In genomic region chr1:37477946-37478345, GRCh38 we compare ENCODE assay signal across 8 cellular contexts. TPM values are rescaled to one million over a fixed set of nuclear protein-coding genes. Genes with fewer than 3 reads are reported as not detected.
DNase-seq lines count a peak whose midpoint lies in the region; ATAC-seq, FAIRE-seq and TF ChIP-seq lines count a peak whose summit lies in the region.

No MANE protein-coding gene starts in this region.

- H3K27ac Mint-ChIP-seq in MCF 10A (ENCODE audit: low read depth, unreplicated experiment) = peak overlapping the region; percentile 93

- peak overlapping the region; percentile 89 for H3K4me3 Mint-ChIP-seq in MCF 10A (ENCODE audit: unreplicated experiment)

- no peaks in the 10 kb centered on the region for H3K27me3 Mint-ChIP-seq in MCF 10A (ENCODE audit: insufficient read depth, unreplicated experiment)

- no peak for FAIRE-seq in RCC 7860 (lab: Jason Lieb, UNC)

- no peaks in the 10 kb centered on the region for H3K9me3 ChIP-seq in mucosa of descending colon

- peaks cover 42% of the 10 kb centered on the region for H3K4me1 Mint-ChIP-seq in MCF 10A (ENCODE audit: insufficient read depth, unreplicated experiment)

- CTCF ChIA-PET in BJ (lab: Yijun Ruan, JAX) = interaction anchor here (1.0 to 10.0 kb wide), 3 partner anchors 9 to 37 kb away, joined by 3 to 116 read pairs (median 4); partner anchors contain the start of gene MEAF6
- CTCF ChIA-PET in MCF 10A (lab: Yijun Ruan, JAX) = interaction anchor here (1.1 to 10.4 kb wide), 10 partner anchors 10 to 759 kb away, joined by 3 to 144 read pairs (median 6); partner anchors contain the start of gene MEAF6

- intact Hi-C loops in MCF 10A (cut with micrococcal nuclease) = loop anchor here (5.0 to 10.0 kb wide), 4 partner anchors 57 to 327 kb away; partner anchors contain the start of genes C1orf122, CDCA8, GNL2 and YRDC
- intact Hi-C loops in mucosa of descending colon (cut with DNase I, micrococcal nuclease) = no loop called here

- H3K4me3 ChIP-seq in BJ (ENCODE audit: low read depth, low read length) = peak overlapping the region; percentile 75
- H3K4me3 ChIP-seq in LNCaP clone FGC (ENCODE audit: low read depth, low read length) = peak overlapping the region; percentile 86
- H3K4me3 ChIP-seq in mucosa of descending colon = no peak overlapping the region

- ATAC-seq in mucosa of descending colon (no peak), HG03457 (IDR thresholded peaks at IDR 0.05; ENCODE audit: unreplicated experiment) (no peak)

- H3K36me3 Mint-ChIP-seq in MCF 10A (ENCODE audit: insufficient read depth, unreplicated experiment) = peaks cover 79% of the 10 kb centered on the region

- DNase-seq in BJ (ENCODE audit: low read depth) (no peak), LNCaP clone FGC (ENCODE audit: low read depth) (no peak), MCF 10A (ENCODE audit: unreplicated experiment) (peak; percentile 60), mucosa of descending colon (peak in 2 of 3 donors; percentile 50 to 68), A172 (ENCODE audit: low spot score) (no peak), NCI-H774 (lab: John Stamatoyannopoulos, UW) (no peak), RCC 7860 (ENCODE audit: low spot score) (no peak)

- TF ChIP-seq CTCF in BJ (IDR thresholded peaks at IDR 0.05; ENCODE audit: insufficient read depth, low read depth, low read length) = no peak
- no peak for TF ChIP-seq CTCF in LNCaP clone FGC (IDR thresholded peaks at IDR 0.05; ENCODE audit: control insufficient read depth, extremely low read depth, insufficient read depth)
- TF ChIP-seq CTCF in MCF 10A (IDR thresholded peaks at IDR 0.05; ENCODE audit: unreplicated experiment) = no peak
- TF ChIP-seq CTCF in mucosa of descending colon (IDR thresholded peaks at IDR 0.05) = no peak

- H3K4me1 ChIP-seq in mucosa of descending colon (ENCODE audit: low read depth) = peaks cover 55% of the 10 kb centered on the region

- H3K36me3 ChIP-seq in BJ (ENCODE audit: control insufficient read depth, insufficient read depth, low read length) (peaks cover 32% of the 10 kb centered on the region), mucosa of descending colon (ENCODE audit: low read depth) (peaks cover 19% of the 10 kb centered on the region)

- POLR2A ChIA-PET in BJ (lab: Charles Lee) = no interaction called here
- POLR2A ChIA-PET in MCF 10A (lab: Yijun Ruan, JAX) = interaction anchor here (0.6 to 10.2 kb wide), 12 partner anchors 8 to 1091 kb away, joined by 3 to 159 read pairs (median 11); partner anchors contain the start of genes C1orf122, MEAF6, MRPS15 and SNIP1

- no peaks in the 10 kb centered on the region for H3K27me3 ChIP-seq in BJ (ENCODE audit: control insufficient read depth, insufficient read depth, low read length)

- no TSS peak for BruUV-seq in MCF 10A (replicated peaks; lab: Mats Ljungman, UMichigan)

- no peaks in the 10 kb centered on the region for H3K9me3 Mint-ChIP-seq in MCF 10A (ENCODE audit: unreplicated experiment)

RNA-seq across cellular contexts. Expression of gene ZC3H12A, which starts 3.6 kb away (rescaled TPM):
- 4.8 and 8.9 TPM in 2 replicates for polyA plus RNA-seq in BJ (2011; rRNA removed)
- 8.5 and 12.7 TPM in 2 replicates for polyA minus RNA-seq in BJ (2011; rRNA and poly(A)+ RNA removed)
- total RNA-seq in MCF 10A (2022) (37.2 and 51.4 TPM in 2 replicates), mucosa of descending colon (10 to 100 TPM; 25.6 to 42.4 (median 25.9) TPM)
- total RNA-seq in A172 (2014; rRNA removed; shearing (Covaris generic)) = 5.8 and 7.1 TPM in 2 replicates

RNA-seq across cellular contexts. Expression of gene MEAF6, which starts 36.6 kb away (rescaled TPM):
- polyA plus RNA-seq in BJ (2011; rRNA removed) = 43.1 and 49.6 TPM in 2 replicates
- polyA minus RNA-seq in BJ (2011; rRNA and poly(A)+ RNA removed) = 7.9 and 9.5 TPM in 2 replicates
- total RNA-seq in MCF 10A (2022) (71.3 and 72.0 TPM in 2 replicates), mucosa of descending colon (10 to 100 TPM; 30.2 to 59.5 (median 35.4) TPM)
- total RNA-seq in A172 (2014; rRNA removed; shearing (Covaris generic)) = 68.5 and 83.0 TPM in 2 replicates

Comparison
In these comparisons a context has a peak if more than half of its experiments do, and no peak if none do; other contexts are left out.
1. DNase-seq: peak in MCF 10A (single experiment) and mucosa of descending colon (2 of 3); none in BJ (single experiment), LNCaP clone FGC (single experiment), A172 (single experiment), NCI-H774 (single experiment) and RCC 7860 (single experiment).